Comparison of ENCODE assay signal across 11 cellular contexts in the genomic region with DNA sequence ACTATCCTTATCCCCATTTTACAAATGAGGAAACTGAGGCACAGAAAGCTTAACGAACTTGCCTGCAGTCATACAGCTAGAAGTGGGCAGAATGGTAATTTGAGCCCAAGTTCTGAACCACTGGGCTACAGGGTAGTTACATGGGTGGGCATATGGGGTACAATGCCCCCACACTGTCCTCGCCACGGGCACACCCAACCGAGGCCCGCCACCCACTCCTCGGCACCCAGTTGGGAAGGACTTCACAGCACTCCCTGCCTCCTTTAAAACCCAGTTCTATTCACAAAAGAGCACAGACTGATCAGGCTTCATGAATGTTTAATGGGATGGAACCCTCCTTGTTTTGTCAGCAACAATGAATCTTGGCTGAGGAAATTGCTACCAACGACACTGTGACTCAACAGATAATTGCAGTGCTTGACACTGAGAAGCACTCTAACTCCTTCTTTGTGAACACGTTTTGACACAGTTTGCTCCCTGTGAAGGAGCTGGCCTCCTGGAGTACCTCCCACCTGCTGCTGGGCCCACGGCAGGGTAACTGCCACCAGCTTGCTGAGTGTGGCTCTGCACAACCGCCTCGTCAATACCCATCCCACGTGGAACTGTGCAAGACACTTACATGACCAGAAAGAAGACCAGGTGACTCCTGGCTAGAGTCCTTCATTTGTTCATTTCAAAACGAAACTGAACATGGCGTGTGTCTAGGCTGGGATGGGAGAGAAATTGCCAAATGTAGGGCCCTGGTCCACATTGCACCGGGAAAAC.
DNase-seq lines count a peak whose midpoint lies in the region; ATAC-seq and TF ChIP-seq lines count a peak whose summit lies in the region.
"Had no signal": no experiment of that assay in that cellular context is flagged by ENCODE, and none has a peak within 500 bp of the region (broad histone marks: within the 10 kb centered on the region; RNA-seq: fewer than 3 reads in every experiment).

No MANE protein-coding gene starts in this region.

- peak overlapping the region; percentile 75 for H3K27ac Mint-ChIP-seq in mesothelial cell of epicardium
- H3K27ac Mint-ChIP-seq: activated CD8-positive, alpha-beta T cell treated with anti-CD3 and anti-CD28 coated beads for 36 hours; naive thymus-derived CD4-positive, alpha-beta T cell had no signal

- no peak overlapping the region for H3K4me3 Mint-ChIP-seq in mesothelial cell of epicardium
- H3K4me3 Mint-ChIP-seq: activated CD8-positive, alpha-beta T cell treated with anti-CD3 and anti-CD28 coated beads for 36 hours; naive thymus-derived CD4-positive, alpha-beta T cell had no signal

- ATAC-seq in GM19324 (IDR thresholded peaks at IDR 0.05; ENCODE audit: low FRiP score, unreplicated experiment), result no peak
- ATAC-seq: activated CD8-positive, alpha-beta T cell treated with anti-CD3 and anti-CD28 coated beads for 36 hours; naive thymus-derived CD4-positive, alpha-beta T cell had no signal

- no peaks in the 10 kb centered on the region for H3K27me3 Mint-ChIP-seq in mesothelial cell of epicardium (ENCODE audit: low read depth)

- H3K4me1 Mint-ChIP-seq in mesothelial cell of epicardium, result peaks cover 36% of the 10 kb centered on the region

- no peak for TF ChIP-seq CTCF in mesothelial cell of epicardium (IDR thresholded peaks at IDR 0.05; ENCODE audit: unreplicated experiment)

- H3K36me3 Mint-ChIP-seq in mesothelial cell of epicardium, result peaks cover 3% of the 10 kb centered on the region
- H3K36me3 Mint-ChIP-seq: naive thymus-derived CD4-positive, alpha-beta T cell had no signal

- H3K27ac ChIP-seq in caudate nucleus (ENCODE audit: low read depth, low read length), result peak overlapping the region; percentile 68
- H3K27ac ChIP-seq: KMS-11 had no signal

- DNase-seq in DMS53 treated with DMSO at 0.1 percent for 48 hours (lab: John Stamatoyannopoulos, UW; ENCODE audit: unreplicated experiment) (peak; percentile 57), NCI-H187 treated with DMSO at 0.1 percent for 48 hours (lab: John Stamatoyannopoulos, UW) (peak; percentile 97), caudate nucleus (lab: John Stamatoyannopoulos, UW) (peak in 33 of 61 donors; percentile 15 to 85 (median 38)), mesothelial cell of epicardium (ENCODE audit: low spot score in 2 of 2, unreplicated experiment in 2 of 2) (no peak), hepatic stellate cell (ENCODE audit: low spot score) (no peak), NK-92 (lab: John Stamatoyannopoulos, UW; ENCODE audit: unreplicated experiment) (no peak), NCI-H1694 treated with DMSO at 0.1 percent for 48 hours (lab: John Stamatoyannopoulos, UW) (no peak)
- DNase-seq: naive thymus-derived CD4-positive, alpha-beta T cell had no signal

- no peaks in the 10 kb centered on the region for H3K9me3 Mint-ChIP-seq in mesothelial cell of epicardium
- H3K9me3 Mint-ChIP-seq: activated CD8-positive, alpha-beta T cell treated with anti-CD3 and anti-CD28 coated beads for 36 hours; naive thymus-derived CD4-positive, alpha-beta T cell had no signal

Comparison
In these comparisons a context has a peak if more than half of its experiments do, and no peak if none do; other contexts are left out.
1. DNase-seq: peak in DMS53 treated with DMSO at 0.1 percent for 48 hours (single experiment), NCI-H187 treated with DMSO at 0.1 percent for 48 hours (single experiment) and caudate nucleus (33 of 61); none in mesothelial cell of epicardium (0 of 2), hepatic stellate cell (single experiment), NK-92 (single experiment) and NCI-H1694 treated with DMSO at 0.1 percent for 48 hours (single experiment).